In the genomic region with DNA sequence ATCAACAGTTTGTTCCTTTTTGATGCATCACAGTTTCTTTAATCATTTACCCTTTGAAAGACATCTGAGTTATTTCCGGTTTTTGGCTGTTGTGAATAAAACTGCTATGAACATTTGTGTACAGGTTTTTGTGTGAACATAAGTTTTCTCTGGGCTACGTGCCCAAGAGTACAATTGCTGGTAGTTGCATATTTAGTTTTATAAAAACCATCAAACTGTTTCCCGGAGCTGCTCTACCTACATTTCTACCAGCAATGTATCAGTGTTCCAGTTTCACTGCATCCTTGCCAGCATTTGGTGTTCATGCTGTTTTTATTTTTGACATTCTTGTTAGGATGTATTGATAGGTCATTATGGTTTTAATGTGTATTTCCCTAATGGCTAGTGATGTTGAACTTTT, we compare ENCODE assay signal across 1 cellular context.
TF ChIP-seq lines count a peak whose summit lies in the region.

No MANE protein-coding gene starts in this region.

TF ChIP-seq in SK-N-SH treated with all-trans-retinoic acid at 6 μM for 48 hours, 23 proteins besides CTCF, POLR2A, EP300 and RAD21 (continued from another document):
- no peak for TF ChIP-seq POU6F1 (CRISPR knock-in tag; IDR thresholded peaks at IDR 0.05; ENCODE audit: borderline replicate concordance, low read depth)
- no peak for TF ChIP-seq ZNF8 (CRISPR knock-in tag; IDR thresholded peaks at IDR 0.05)
- TF ChIP-seq CSRNP3 (CRISPR knock-in tag; IDR thresholded peaks at IDR 0.05) = no peak
